In the genomic region with DNA sequence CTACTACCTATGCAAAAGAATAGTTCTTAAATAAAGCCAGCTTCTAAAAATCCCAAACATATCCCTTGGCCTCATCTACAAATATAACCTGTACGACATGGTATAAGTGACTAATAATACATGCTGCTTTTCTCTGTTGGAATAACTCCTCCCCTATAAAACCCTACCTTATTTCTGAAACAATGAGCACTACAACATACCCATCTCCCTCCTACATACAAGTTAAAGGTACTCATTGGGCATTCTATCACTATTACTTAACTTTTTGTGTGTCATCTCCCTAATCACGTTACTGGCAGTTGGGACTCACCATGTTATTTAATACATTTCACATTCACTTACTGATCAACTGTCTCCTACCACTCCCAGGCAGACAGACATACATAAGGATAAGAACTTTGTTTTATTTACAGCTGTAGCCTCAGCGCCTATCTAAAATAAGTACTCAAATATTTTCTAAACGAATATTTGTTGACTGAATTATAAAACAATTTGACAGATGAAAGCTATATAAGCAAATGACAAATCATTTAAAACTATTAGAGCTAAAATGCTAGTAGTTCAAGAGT, we compare ENCODE assay signal across 18 cellular contexts. TPM values are rescaled to one million over a fixed set of nuclear protein-coding genes. Genes with fewer than 3 reads are reported as not detected.
DNase-seq lines count a peak whose midpoint lies in the region; ATAC-seq and TF ChIP-seq lines count a peak whose summit lies in the region.
"Had no signal": no experiment of that assay in that cellular context is flagged by ENCODE, and none has a peak within 500 bp of the region (broad histone marks: within the 10 kb centered on the region; RNA-seq: fewer than 3 reads in every experiment).

No MANE protein-coding gene starts in this region.

- peak overlapping the region; percentile 73 for H3K27ac ChIP-seq in psoas muscle
- H3K27ac ChIP-seq: BLaER1 treated with 17β-estradiol and CSF1 and Interleukin-3, amounts not matched to agents 10 nM and 100 nM had no signal

- no peak for TF ChIP-seq CTCF in psoas muscle (IDR thresholded peaks at IDR 0.05)
- no peak for TF ChIP-seq CTCF in GM10266 (IDR thresholded peaks at IDR 0.05; ENCODE audit: control insufficient read depth, insufficient read depth, low read depth, missing control alignments)

- WGBS in psoas muscle, 3 donors, result 52 to 70% (median 53%) methylated on average over 4 of the region's 4 CpGs

- no peaks in the 10 kb centered on the region for H3K9me3 Mint-ChIP-seq in activated naive CD4-positive, alpha-beta T cell treated with anti-CD3 and anti-CD28 coated beads, Interleukin-2, amount 50 U/mL, for 24 hours
- no peaks in the 10 kb centered on the region for H3K9me3 Mint-ChIP-seq in activated naive CD4-positive, alpha-beta T cell treated with anti-CD3 and anti-CD28 coated beads, Interleukin-2, amount 50 U/mL, for 72 hours
- H3K9me3 Mint-ChIP-seq in T-cell, result no peaks in the 10 kb centered on the region

- DNase-seq in activated naive CD4-positive, alpha-beta T cell treated with anti-CD3 and anti-CD28 coated beads, Interleukin-2, amount 50 U/mL, for 72 hours (ENCODE audit: low spot score in 2 of 2), result no peak
- no peak for DNase-seq in T-cell
- no peak for DNase-seq in psoas muscle
- DNase-seq in GM10266 (ENCODE audit: extremely low spot score), result no peak
- no peak for DNase-seq in posterior cingulate gyrus
- no peak for DNase-seq in SKM-1 treated with dmso at 0.1 percent for 144 hours (lab: John Stamatoyannopoulos, UW; ENCODE audit: unreplicated experiment)
- DNase-seq: 8988T, Caco-2, DMS153, EL, H7, NCI-H187 treated with DMSO at 0.1 percent for 48 hours, SHP77 treated with DMSO at 0.1 percent for 48 hours had no signal

- H3K4me3 ChIP-seq in psoas muscle, result peak overlapping the region; percentile 85
- H3K4me3 ChIP-seq: BLaER1 treated with 17β-estradiol and CSF1 and Interleukin-3, amounts not matched to agents 10 nM and 100 nM had no signal

- H3K4me3 Mint-ChIP-seq in activated naive CD4-positive, alpha-beta T cell treated with anti-CD3 and anti-CD28 coated beads, Interleukin-2, amount 50 U/mL, for 24 hours, result peak overlapping the region; percentile 38
- H3K4me3 Mint-ChIP-seq in T-cell, result peak overlapping the region in 2 of 3 donors; percentile 7 to 91

- H3K36me3 ChIP-seq in psoas muscle (ENCODE audit: insufficient read depth in 1 of 2, low read depth in 1 of 2), result peaks cover 0 to 55% of the 10 kb centered on the region in 2 donors

- no peaks in the 10 kb centered on the region for H3K9me3 ChIP-seq in psoas muscle
- H3K9me3 ChIP-seq: BLaER1 treated with 17β-estradiol and CSF1 and Interleukin-3, amounts not matched to agents 10 nM and 100 nM had no signal

- no peaks in the 10 kb centered on the region for H3K27me3 ChIP-seq in psoas muscle (ENCODE audit: insufficient read depth in 3 of 3, low read length in 2 of 3)
- H3K27me3 ChIP-seq: BLaER1 treated with 17β-estradiol and CSF1 and Interleukin-3, amounts not matched to agents 10 nM and 100 nM had no signal

- peak overlapping the region; percentile 61 for H3K27ac Mint-ChIP-seq in activated naive CD4-positive, alpha-beta T cell treated with anti-CD3 and anti-CD28 coated beads, Interleukin-2, amount 50 U/mL, for 24 hours
- no peak overlapping the region for H3K27ac Mint-ChIP-seq in activated naive CD4-positive, alpha-beta T cell treated with anti-CD3 and anti-CD28 coated beads, Interleukin-2, amount 50 U/mL, for 72 hours
- no peak overlapping the region for H3K27ac Mint-ChIP-seq in T-cell

- H3K27me3 Mint-ChIP-seq in activated naive CD4-positive, alpha-beta T cell treated with anti-CD3 and anti-CD28 coated beads, Interleukin-2, amount 50 U/mL, for 24 hours, result no peaks in the 10 kb centered on the region
- H3K27me3 Mint-ChIP-seq in T-cell, result no peaks in the 10 kb centered on the region

- H3K4me1 ChIP-seq in psoas muscle, result peaks cover 44% of the 10 kb centered on the region

- peaks cover 65% of the 10 kb centered on the region for H3K4me1 Mint-ChIP-seq in activated naive CD4-positive, alpha-beta T cell treated with anti-CD3 and anti-CD28 coated beads, Interleukin-2, amount 50 U/mL, for 24 hours
- peaks cover 68 to 72% (median 70%) of the 10 kb centered on the region in 3 donors for H3K4me1 Mint-ChIP-seq in T-cell

- CTCF ChIA-PET in T-cell (lab: Charles Lee), result no interaction called here

- POLR2A ChIA-PET in T-cell (lab: Charles Lee), result interaction anchor here in 1 of 2 donors (1.1 kb wide), 1 partner anchor 9 kb away, joined by 6 read pairs; no protein-coding TSS in a partner anchor

- ATAC-seq in activated naive CD4-positive, alpha-beta T cell treated with anti-CD3 and anti-CD28 coated beads, Interleukin-2, amount 50 U/mL, for 72 hours, result no peak
- ATAC-seq in T-cell (replicated peaks in 1 of 4) (no peak), esophagus mucosa (peak; percentile 58), psoas muscle (peak; percentile 23 to 58 (median 38))

- peaks cover 22% of the 10 kb centered on the region for H3K36me3 Mint-ChIP-seq in activated naive CD4-positive, alpha-beta T cell treated with anti-CD3 and anti-CD28 coated beads, Interleukin-2, amount 50 U/mL, for 24 hours
- peaks cover 38 to 43% of the 10 kb centered on the region in 2 donors for H3K36me3 Mint-ChIP-seq in activated naive CD4-positive, alpha-beta T cell treated with anti-CD3 and anti-CD28 coated beads, Interleukin-2, amount 50 U/mL, for 72 hours
- peaks cover 37% of the 10 kb centered on the region for H3K36me3 Mint-ChIP-seq in T-cell

- intact Hi-C loops in psoas muscle (cut with DNase I) (no loop called here), posterior cingulate gyrus (cut with DNase I) (loop anchor here (10.0 kb wide), 2 partner anchors 112 to 932 kb away; a partner anchor contains a TSS)

RNA-seq across cellular contexts. Expression of a gene that starts 4.1 kb away (rescaled TPM):
- 10 to 100 TPM; 24.4 to 37.8 TPM for total RNA-seq in activated naive CD4-positive, alpha-beta T cell treated with anti-CD3 and anti-CD28 coated beads, Interleukin-2, amount 50 U/mL, for 72 hours
- total RNA-seq in T-cell (10 to 100 TPM; 83.2 to 93.5 (median 86.5) TPM), esophagus mucosa (10.4 TPM), psoas muscle (10 to 100 TPM; 15.1 to 31.5 (median 17.8) TPM)
- 10 to 100 TPM in 2 of 3 donors, 1 to 10 TPM in 1; 4.9 to 13.8 (median 13.7) TPM for polyA plus RNA-seq in psoas muscle

RNA-seq across cellular contexts. Expression of a gene that starts 32.6 kb away (rescaled TPM):
- total RNA-seq in activated naive CD4-positive, alpha-beta T cell treated with anti-CD3 and anti-CD28 coated beads, Interleukin-2, amount 50 U/mL, for 72 hours, result under 1 TPM; 0.14 to 0.20 TPM
- under 1 TPM in 2 of 5 donors, not detected in 3; 0.07 to 0.13 TPM for total RNA-seq in T-cell
- 0.32 TPM for total RNA-seq in esophagus mucosa
- total RNA-seq in psoas muscle, result 1 to 10 TPM in 3 of 4 donors, under 1 TPM in 1; 0.66 to 3.0 (median 1.4) TPM
- polyA plus RNA-seq in psoas muscle, result 1 to 10 TPM in 1 of 3 donors, under 1 TPM in 2; 0.69 to 1.5 (median 0.76) TPM
- total RNA-seq: HT-29, LHCN-M2 had no signal

Comparison
In these comparisons a context has a peak if more than half of its experiments do, and no peak if none do; other contexts are left out.
1. ATAC-seq: peak in esophagus mucosa (single experiment) and psoas muscle (4 of 4); none in activated naive CD4-positive, alpha-beta T cell treated with anti-CD3 and anti-CD28 coated beads, Interleukin-2, amount 50 U/mL, for 72 hours (0 of 2) and T-cell (0 of 4).